In the genomic region with DNA sequence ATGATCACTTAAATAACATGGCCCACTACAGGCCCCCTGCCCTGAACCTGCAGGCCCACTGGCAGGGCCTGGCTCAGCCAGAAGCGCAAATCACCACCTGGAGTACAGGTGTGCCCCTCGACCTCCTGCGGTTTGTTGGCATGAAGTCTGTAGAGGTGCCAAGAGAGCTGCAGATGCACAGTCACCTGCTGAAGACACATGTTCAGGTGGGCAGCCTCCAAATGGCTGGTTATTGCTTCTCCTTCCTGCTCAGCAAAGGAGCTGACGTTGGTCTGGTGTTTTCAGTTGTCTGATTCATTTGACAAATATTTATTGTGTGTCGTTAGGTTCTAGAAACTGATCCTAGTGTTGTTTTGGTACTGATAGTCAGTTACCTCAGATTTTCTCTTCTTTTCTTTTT, we compare ENCODE assay signal across 16 cellular contexts. TPM values are rescaled to one million over a fixed set of nuclear protein-coding genes. Genes with fewer than 3 reads are reported as not detected.
A peak's percentile ranks its signal among the peaks of the same experiment; 100 is the strongest.
DNase-seq lines count a peak whose midpoint lies in the region; ATAC-seq and TF ChIP-seq lines count a peak whose summit lies in the region.
"Had no signal": no experiment of that assay in that cellular context is flagged by ENCODE, and none has a peak within 500 bp of the region (broad histone marks: within the 10 kb centered on the region; RNA-seq: fewer than 3 reads in every experiment).

No MANE protein-coding gene starts in this region.

- H3K36me3 ChIP-seq in neuronal stem cell (replicated peaks in 1 of 2; ENCODE audit: control insufficient read depth in 2 of 2, insufficient read depth in 2 of 2, low read length in 2 of 2) = peaks cover 30 to 90% of the 10 kb centered on the region in 2 donors

- peak overlapping the region; percentile 16 for H2BK12ac ChIP-seq in neuronal stem cell (ENCODE audit: low read length)

- H3K4me2 ChIP-seq in neuronal stem cell (ENCODE audit: insufficient read depth, low read length, poor library complexity, severe bottlenecking) = no peak overlapping the region

- H3K14ac ChIP-seq in neuronal stem cell (ENCODE audit: low read length) = no peak overlapping the region

- H2AK5ac ChIP-seq in neuronal stem cell (ENCODE audit: low read depth, low read length) = no peak overlapping the region

- no peak overlapping the region for H2BK5ac ChIP-seq in neuronal stem cell (ENCODE audit: low read length)

- H2AFZ ChIP-seq in neuronal stem cell (ENCODE audit: low read length) = no peak overlapping the region

- H3K18ac ChIP-seq in neuronal stem cell (ENCODE audit: low read length) = no peak overlapping the region

- TF ChIP-seq CTCF in GM10248 (IDR thresholded peaks at IDR 0.05; ENCODE audit: control extremely low read depth, extremely low read depth, low read depth, missing control alignments) = no peak

- H4K91ac ChIP-seq in neuronal stem cell (ENCODE audit: low read depth, low read length, poor library complexity) = peak overlapping the region; percentile 46

- no peaks in the 10 kb centered on the region for H3K4me1 ChIP-seq in neuronal stem cell (ENCODE audit: control insufficient read depth in 2 of 2, insufficient read depth in 1 of 2, low read depth in 1 of 2, low read length in 2 of 2)
- H3K4me1 ChIP-seq: esophagus muscularis mucosa, right atrium auricular region, upper lobe of left lung had no signal

- peak overlapping the region; percentile 65 for H4K8ac ChIP-seq in neuronal stem cell (ENCODE audit: low read depth, low read length)

- CTCF ChIA-PET in GM10248 (lab: Yijun Ruan, JAX) = no interaction called here

- H3K4ac ChIP-seq in neuronal stem cell (ENCODE audit: low read length) = no peak overlapping the region

- no peaks in the 10 kb centered on the region for H3K9me3 ChIP-seq in neuronal stem cell (replicated peaks in 1 of 2; ENCODE audit: control insufficient read depth in 2 of 2, insufficient read depth in 1 of 2, low read depth in 1 of 2, low read length in 2 of 2)
- H3K9me3 ChIP-seq: esophagus muscularis mucosa, right atrium auricular region, upper lobe of left lung had no signal

- no peak for ATAC-seq in GM18520 (IDR thresholded peaks at IDR 0.05; ENCODE audit: unreplicated experiment)
- ATAC-seq in HG03469 (IDR thresholded peaks at IDR 0.05; ENCODE audit: unreplicated experiment) = no peak
- ATAC-seq: natural killer cell treated with Interleukin-12 subunit alpha and Interleukin-12 subunit beta and Interleukin-15 and Interleukin-18, amount 100 ng/mL, for 72 hours; stimulated activated memory B cell treated with anti-CD40 and anti-IgM and Interleukin-4, amounts not matched to agents 10 μg/mL and 1 μg/mL and 100 μg/mL, for 72 hours had no signal

- H3K27me3 ChIP-seq in neuronal stem cell (ENCODE audit: control insufficient read depth in 3 of 3, insufficient read depth in 3 of 3, low read depth in 1 of 3, low read length in 3 of 3) = no peaks in the 10 kb centered on the region
- H3K27me3 ChIP-seq: esophagus muscularis mucosa, right atrium auricular region, upper lobe of left lung had no signal

- no CpG with 5 or more reads among the region's 5 CpGs for WGBS in neuronal stem cell (ENCODE audit: extremely low coverage in 2 of 2, insufficient read length in 2 of 2, insufficient replicate concordance in 1 of 2), 2 donors

- DNase-seq in EL = peak; percentile 19
- peak; percentile 44 for DNase-seq in NCI-H2029 treated with DMSO at 0.1 percent for 48 hours (lab: John Stamatoyannopoulos, UW)
- peak; percentile 52 for DNase-seq in SW480 (ENCODE audit: low spot score)
- no peak for DNase-seq in neuronal stem cell (ENCODE audit: low spot score)
- DNase-seq in GM10248 (ENCODE audit: extremely low spot score) = no peak
- DNase-seq: activated naive CD8-positive, alpha-beta T cell treated with anti-CD3 and anti-CD28 coated beads for 36 hours; NCI-H1930; stimulated activated CD4-positive, alpha-beta T cell treated with anti-CD3 and anti-CD28 coated beads, Interleukin-4, amount 100 ng/mL, for 24 hours; T-helper 1 cell; upper lobe of left lung had no signal

- H3K27ac ChIP-seq in neuronal stem cell (replicated peaks; ENCODE audit: low read length) = no peak overlapping the region
- H3K27ac ChIP-seq: esophagus muscularis mucosa, right atrium auricular region, upper lobe of left lung had no signal

- H3K23ac ChIP-seq in neuronal stem cell (ENCODE audit: low read depth, low read length, poor library complexity) = no peak overlapping the region

- H3K4me3 ChIP-seq in neuronal stem cell (ENCODE audit: low read length in 2 of 2) = no peak overlapping the region
- H3K4me3 ChIP-seq: esophagus muscularis mucosa, right atrium auricular region, upper lobe of left lung had no signal

- peak overlapping the region; percentile 44 for H3K9ac ChIP-seq in neuronal stem cell (ENCODE audit: low read depth, low read length, poor library complexity)

- H2BK15ac ChIP-seq in neuronal stem cell (ENCODE audit: low read length) = no peak overlapping the region

- H2BK120ac ChIP-seq in neuronal stem cell (ENCODE audit: low read depth, low read length) = no peak overlapping the region

- no peaks in the 10 kb centered on the region for H3K79me1 ChIP-seq in neuronal stem cell (ENCODE audit: low read depth, low read length)

- POLR2A ChIA-PET in GM10248 (lab: Yijun Ruan, JAX) = no interaction called here

RNA-seq across cellular contexts. Expression of gene DHTKD1, which starts 29.0 kb away (rescaled TPM):
- 17.4 TPM for polyA plus RNA-seq in neuronal stem cell (2013, experiment 1 of 2)
- polyA plus RNA-seq in neuronal stem cell (2013, experiment 2 of 2) = 18.3 TPM

RNA-seq across cellular contexts. Expression of gene SEC61A2, which starts 31.7 kb away (rescaled TPM):
- polyA plus RNA-seq in neuronal stem cell (2013, experiment 1 of 2) = 20.9 TPM
- polyA plus RNA-seq in neuronal stem cell (2013, experiment 2 of 2) = 21.3 TPM

RNA-seq across cellular contexts. Expression of gene UPF2, which starts 55.2 kb away (rescaled TPM):
- polyA plus RNA-seq in neuronal stem cell (2013, experiment 1 of 2) = 26.1 TPM
- polyA plus RNA-seq in neuronal stem cell (2013, experiment 2 of 2) = 28.2 TPM

Comparison
In these comparisons a context has a peak if more than half of its experiments do, and no peak if none do; other contexts are left out.
1. DNase-seq: peak in EL (single experiment), NCI-H2029 treated with DMSO at 0.1 percent for 48 hours (single experiment) and SW480 (single experiment); none in neuronal stem cell (single experiment) and GM10248 (single experiment).